9 cellular contexts compared by ENCODE assay signal in genomic region chr3:57060089-57060829, GRCh38. TPM values are rescaled to one million over a fixed set of nuclear protein-coding genes. Genes with fewer than 3 reads are reported as not detected.
DNase-seq lines count a peak whose midpoint lies in the region; ATAC-seq and TF ChIP-seq lines count a peak whose summit lies in the region.
"Had no signal": no experiment of that assay in that cellular context is flagged by ENCODE, and none has a peak within 500 bp of the region (broad histone marks: within the 10 kb centered on the region; RNA-seq: fewer than 3 reads in every experiment).

TSS of gene SPATA12 (plus strand) at chr3:57060664. CDS start at chr3:57073695, 13,031 bp downstream.

- H3K4me3 ChIP-seq in BLaER1 treated with 17β-estradiol and CSF1 and Interleukin-3, amounts not matched to agents 10 nM and 100 nM = no peak within 1 kb of the TSS
- no peak within 1 kb of the TSS for H3K4me3 ChIP-seq in ascending aorta
- H3K4me3 ChIP-seq in sigmoid colon = no peak within 1 kb of the TSS

- H3K9me3 ChIP-seq in BLaER1 treated with 17β-estradiol and CSF1 and Interleukin-3, amounts not matched to agents 10 nM and 100 nM (replicated peaks in 1 of 11) = no peaks in the 10 kb centered on the region
- H3K9me3 ChIP-seq in ascending aorta (no peaks in the 10 kb centered on the region), sigmoid colon (no peaks in the 10 kb centered on the region)

- no peak for TF ChIP-seq CTCF in ascending aorta (IDR thresholded peaks at IDR 0.05)
- TF ChIP-seq CTCF in sigmoid colon (IDR thresholded peaks at IDR 0.05) = no peak

- 27 to 49% methylated on average over 11 of the region's 11 CpGs for WGBS in sigmoid colon, 2 donors

- peak within 1 kb of the TSS in 9 of 11 experiments; percentile 9 to 68 (median 46); a peak in 17 of 22 replicates for H3K4me2 ChIP-seq in BLaER1 treated with 17β-estradiol and CSF1 and Interleukin-3, amounts not matched to agents 10 nM and 100 nM

- H4K20me1 ChIP-seq in BLaER1 treated with 17β-estradiol and CSF1 and Interleukin-3, amounts not matched to agents 10 nM and 100 nM = no peaks in the 10 kb centered on the region

- intact Hi-C loops in ascending aorta (cut with DNase I) (no loop called here), sigmoid colon (cut with DNase I) (no loop called here)

- TF ChIP-seq EP300 in sigmoid colon (IDR thresholded peaks at IDR 0.05) = peak in 1 of 4 donors; percentile 69

- peak; percentile 33 for DNase-seq in HuH-7.5 (ENCODE audit: low spot score)
- peak; percentile 67 to 78 for DNase-seq in ascending aorta (ENCODE audit: low spot score in 2 of 2)
- DNase-seq in hypothalamus (lab: John Stamatoyannopoulos, UW) = peak in 41 of 51 donors; percentile 5 to 83 (median 50)
- peak; percentile 92 for DNase-seq in sigmoid colon
- DNase-seq in GM19240 (ENCODE audit: insufficient read length, low spot score) = no peak

- H3K27ac ChIP-seq in BLaER1 treated with 17β-estradiol and CSF1 and Interleukin-3, amounts not matched to agents 10 nM and 100 nM = peak within 1 kb of the TSS in 10 of 11 experiments; percentile 15 to 73 (median 50); a peak in 13 of 22 replicates
- H3K27ac ChIP-seq in ascending aorta = no peak within 1 kb of the TSS
- peak within 1 kb of the TSS; percentile 62 to 92 (median 85) for H3K27ac ChIP-seq in sigmoid colon

- H3K9ac ChIP-seq in BLaER1 treated with 17β-estradiol and CSF1 and Interleukin-3, amounts not matched to agents 10 nM and 100 nM = peak within 1 kb of the TSS in 3 of 11 experiments; percentile 6 to 55 (median 26); a peak in 5 of 22 replicates

- ATAC-seq in GM21723 (IDR thresholded peaks at IDR 0.05; ENCODE audit: unreplicated experiment) (no peak), GM21786 (IDR thresholded peaks at IDR 0.05; ENCODE audit: unreplicated experiment) (no peak)

- no peak for TF ChIP-seq POLR2A in sigmoid colon (IDR thresholded peaks at IDR 0.05)

- peaks cover 33 to 61% (median 51%) of the 10 kb centered on the region in 10 experiments for H3K4me1 ChIP-seq in BLaER1 treated with 17β-estradiol and CSF1 and Interleukin-3, amounts not matched to agents 10 nM and 100 nM
- H3K4me1 ChIP-seq in ascending aorta = peaks cover 0 to 6% of the 10 kb centered on the region in 2 donors
- H3K4me1 ChIP-seq in sigmoid colon = peaks cover 0 to 61% (median 47%) of the 10 kb centered on the region in 4 donors

- no peaks in the 10 kb centered on the region for H3K27me3 ChIP-seq in BLaER1 treated with 17β-estradiol and CSF1 and Interleukin-3, amounts not matched to agents 10 nM and 100 nM
- H3K27me3 ChIP-seq in ascending aorta (no peaks in the 10 kb centered on the region), sigmoid colon (no peaks in the 10 kb centered on the region)

- no peaks in the 10 kb centered on the region for H3K36me3 ChIP-seq in BLaER1 treated with 17β-estradiol and CSF1 and Interleukin-3, amounts not matched to agents 10 nM and 100 nM
- H3K36me3 ChIP-seq in ascending aorta (no peaks in the 10 kb centered on the region), sigmoid colon (no peaks in the 10 kb centered on the region)

RNA-seq across cellular contexts. Expression of gene SPATA12, which starts in this region (rescaled TPM):
- not detected for total RNA-seq in ascending aorta
- total RNA-seq in sigmoid colon = not detected
- under 1 TPM in 1 of 3 donors, not detected in 2; 0.26 TPM for polyA plus RNA-seq in sigmoid colon
- total RNA-seq: mononuclear cell had no signal

Comparison
In these comparisons a context has a peak if more than half of its experiments do, and no peak if none do; other contexts are left out.
1. Peak in DNase-seq in ascending aorta; RNA of the gene not detected or under 1 TPM.
2. Peak in DNase-seq and H3K27ac ChIP-seq in sigmoid colon; RNA of the gene not detected or under 1 TPM.
3. H3K27ac ChIP-seq: peak in BLaER1 treated with 17β-estradiol and CSF1 and Interleukin-3, amounts not matched to agents 10 nM and 100 nM (10 of 11); none in ascending aorta (0 of 2).